1 cellular context compared by ENCODE assay signal in the genomic region with DNA sequence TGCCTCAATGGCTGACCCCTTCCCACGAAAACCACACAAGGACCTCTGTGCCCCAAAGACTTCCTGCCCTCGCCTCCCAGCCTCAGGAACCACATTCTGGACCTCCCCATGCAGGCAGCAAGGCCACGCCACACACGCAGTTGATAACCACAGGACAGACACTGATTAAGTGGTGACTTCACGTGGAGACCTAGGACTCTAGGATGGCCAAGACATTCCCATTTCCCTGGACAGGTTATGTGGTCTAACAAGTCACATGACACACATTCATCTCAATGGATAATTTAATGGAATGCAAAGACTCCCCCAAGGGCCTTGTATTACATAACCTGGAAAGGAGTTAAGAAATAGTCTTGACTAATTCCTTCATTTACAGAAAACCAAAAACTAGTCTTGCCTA.
TF ChIP-seq lines count a peak whose summit lies in the region.

No MANE protein-coding gene starts in this region.

TF ChIP-seq in IMR-90, 13 proteins besides CTCF, POLR2A, EP300 and RAD21:
- peak; percentile 14; the same call in 1 of the 2 replicates for TF ChIP-seq CEBPB (IDR thresholded peaks at IDR 0.05; ENCODE audit: low read depth, low read length)
- TF ChIP-seq, protein P1, sequence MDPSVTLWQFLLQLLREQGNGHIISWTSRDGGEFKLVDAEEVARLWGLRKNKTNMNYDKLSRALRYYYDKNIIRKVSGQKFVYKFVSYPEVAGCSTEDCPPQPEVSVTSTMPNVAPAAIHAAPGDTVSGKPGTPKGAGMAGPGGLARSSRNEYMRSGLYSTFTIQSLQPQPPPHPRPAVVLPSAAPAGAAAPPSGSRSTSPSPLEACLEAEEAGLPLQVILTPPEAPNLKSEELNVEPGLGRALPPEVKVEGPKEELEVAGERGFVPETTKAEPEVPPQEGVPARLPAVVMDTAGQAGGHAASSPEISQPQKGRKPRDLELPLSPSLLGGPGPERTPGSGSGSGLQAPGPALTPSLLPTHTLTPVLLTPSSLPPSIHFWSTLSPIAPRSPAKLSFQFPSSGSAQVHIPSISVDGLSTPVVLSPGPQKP (IDR thresholded peaks at IDR 0.05; ENCODE audit: borderline replicate concordance, low read depth, low read length) = no peak
